9 cellular contexts compared by ENCODE assay signal in the genomic region with DNA sequence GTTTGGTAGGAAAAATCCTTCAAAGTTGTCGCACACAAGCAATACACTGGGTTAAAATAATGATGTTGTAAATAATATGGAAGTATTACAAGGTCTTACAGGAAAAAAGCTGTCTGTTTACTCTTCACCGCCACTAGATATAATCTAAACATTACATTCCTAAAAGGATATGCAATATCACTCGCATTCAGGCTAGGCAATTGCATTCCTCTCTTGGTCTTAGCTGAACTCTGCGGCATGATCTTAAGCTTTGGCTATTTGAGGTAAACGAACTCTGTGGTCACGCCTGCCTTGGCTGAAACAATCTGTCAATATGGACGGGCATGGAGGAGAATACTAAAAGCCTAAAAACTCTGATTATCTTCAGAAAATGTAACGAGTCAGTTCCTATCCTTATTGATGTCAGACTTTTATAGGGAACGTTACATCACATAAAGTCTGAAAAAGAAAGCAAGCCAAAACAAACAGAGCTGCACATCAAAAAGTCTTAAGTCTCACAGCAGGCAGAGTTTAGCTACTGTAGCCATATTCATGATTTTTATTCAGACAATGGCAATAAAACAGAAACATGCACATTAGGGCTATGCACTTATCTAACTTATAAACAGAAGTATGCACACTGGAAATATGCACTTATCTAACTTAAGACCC. TPM values are rescaled to one million over a fixed set of nuclear protein-coding genes. Genes with fewer than 3 reads are reported as not detected.
DNase-seq lines count a peak whose midpoint lies in the region; ATAC-seq, FAIRE-seq and TF ChIP-seq lines count a peak whose summit lies in the region.
"Had no signal": no experiment of that assay in that cellular context is flagged by ENCODE, and none has a peak within 500 bp of the region (broad histone marks: within the 10 kb centered on the region; RNA-seq: fewer than 3 reads in every experiment).

No MANE protein-coding gene starts in this region.

- BruUV-seq in HCT116 (replicated peaks; lab: Mats Ljungman, UMichigan), result no TSS peak

- intact Hi-C loops in HCT116 (cut with micrococcal nuclease), result no loop called here

- H3K36me3 ChIP-seq in HCT116 (ENCODE audit: control insufficient read depth in 1 of 2, insufficient read depth in 2 of 2, low read length in 2 of 2), result no peaks in the 10 kb centered on the region
- no peaks in the 10 kb centered on the region for H3K36me3 ChIP-seq in small intestine (ENCODE audit: control insufficient read depth in 2 of 2, insufficient read depth in 2 of 2, low read length in 2 of 2)

- no peak for TF ChIP-seq CTCF in HCT116 (IDR thresholded peaks at IDR 0.05 in 2 of 3, conservative IDR thresholded peaks at IDR 0.05 in 1 of 3; ENCODE audit: borderline replicate concordance in 1 of 3, insufficient read depth in 1 of 3, low read depth in 2 of 3, low read length in 2 of 3)
- TF ChIP-seq CTCF in omental fat pad (IDR thresholded peaks at IDR 0.05), result no peak

- H3K4me3 ChIP-seq in HCT116 (replicated peaks in 1 of 2; ENCODE audit: low read depth in 1 of 2, low read length in 2 of 2) (no peak overlapping the region; a peak in 1 of 4 replicates), small intestine (ENCODE audit: low read depth in 1 of 2, low read length in 2 of 2) (no peak overlapping the region)

- TF ChIP-seq POLR2A in HCT116 (IDR thresholded peaks at IDR 0.05; ENCODE audit: borderline replicate concordance, extremely low read depth, insufficient read depth, insufficient read length) (no peak), GM12892 (IDR thresholded peaks at IDR 0.05; ENCODE audit: low read depth, low read length) (no peak)

- CTCF ChIA-PET in HCT116 (lab: Charles Lee), result interaction anchor here (1.5 to 3.2 kb wide), 3 partner anchors 22 to 228 kb away, joined by 3 to 9 read pairs (median 6); no protein-coding TSS in a partner anchor

- 7 to 22% (median 20%) methylated on average over 9 of the region's 9 CpGs for WGBS in small intestine, 3 donors

- H3K9me3 ChIP-seq in HCT116 (ENCODE audit: control insufficient read depth in 1 of 2, insufficient read depth in 1 of 2, low read depth in 1 of 2, low read length in 2 of 2), result no peaks in the 10 kb centered on the region
- H3K9me3 ChIP-seq in small intestine (ENCODE audit: control insufficient read depth, low read depth), result no peaks in the 10 kb centered on the region

- H3K27me3 ChIP-seq in HCT116 (ENCODE audit: insufficient read depth, low read length) (no peaks in the 10 kb centered on the region), small intestine (ENCODE audit: control insufficient read depth in 2 of 2, insufficient read depth in 2 of 2, low read length in 2 of 2) (peaks cover 0 to 2% of the 10 kb centered on the region in 2 donors)

- H3K27ac ChIP-seq in HCT116 (ENCODE audit: low read depth, low read length) (no peak overlapping the region), small intestine (ENCODE audit: low read depth in 1 of 2, low read length in 1 of 2) (no peak overlapping the region)

- peak; percentile 82 for ATAC-seq in HCT116
- no peak for ATAC-seq in omental fat pad (ENCODE audit: low FRiP score)

- H3K4me1 ChIP-seq in HCT116 (ENCODE audit: control insufficient read depth in 1 of 2, insufficient read depth in 2 of 2, low read length in 2 of 2) (peaks cover 0 to 7% of the 10 kb centered on the region in 2 experiments; a peak in 1 of 4 replicates), small intestine (ENCODE audit: control insufficient read depth in 2 of 2, insufficient read depth in 1 of 2, low read depth in 1 of 2, low read length in 1 of 2) (no peaks in the 10 kb centered on the region)

- DNase-seq in HCT116 (ENCODE audit: low read depth, low spot score), result peak; percentile 10
- DNase-seq in SW480 (ENCODE audit: low spot score), result peak; percentile 74
- peak; percentile 39 for DNase-seq in iPS-NIHi11 (ENCODE audit: low spot score)
- DNase-seq in small intestine, result peak; percentile 19
- DNase-seq in omental fat pad (ENCODE audit: low spot score), result no peak
- DNase-seq in UCSD-AML1 (lab: John Stamatoyannopoulos, UW; ENCODE audit: unreplicated experiment), result no peak
- no peak for DNase-seq in GM12892 (ENCODE audit: insufficient read length)
- DNase-seq: activated B cell treated with CpG ODN at 0.5 μM for 24 hours; stimulated activated CD4-positive, alpha-beta T cell treated with anti-CD3 and anti-CD28 coated beads, Interleukin-1b, Interleukin-23, amount 100 ng/mL, for 48 hours had no signal

- H4K20me1 ChIP-seq in HCT116 (ENCODE audit: insufficient read depth), result no peaks in the 10 kb centered on the region

- H2AFZ ChIP-seq in HCT116 (ENCODE audit: low read depth, low read length, poor library complexity, severe bottlenecking), result peak overlapping the region; percentile 75

- POLR2A ChIA-PET in HCT116 (lab: Charles Lee), result no interaction called here

- FAIRE-seq in small intestine (lab: Jason Lieb, UNC), result no peak
- FAIRE-seq in GM12892 (lab: Jason Lieb, UNC), result no peak

- H3K4me2 ChIP-seq in HCT116 (ENCODE audit: low read length), result peak overlapping the region; percentile 50

- 0 out of 2 replicates have a peak, but pooled peaks have one; percentile 2 for TF ChIP-seq RAD21 in HCT116 (IDR thresholded peaks at IDR 0.05; ENCODE audit: low read depth)

- H3K9ac ChIP-seq in HCT116 (ENCODE audit: low read length), result no peak overlapping the region

- H3K9me2 ChIP-seq in HCT116 (ENCODE audit: insufficient read depth), result no peaks in the 10 kb centered on the region

- H3K79me2 ChIP-seq in HCT116 (ENCODE audit: insufficient read depth, low read length), result no peaks in the 10 kb centered on the region

- RAD21 ChIA-PET in HCT116 (lab: Charles Lee; ENCODE audit: low non-redundant PET in 1 of 2, low total read pairs in 2 of 2, uncharacterized antibody in 2 of 2, unreplicated experiment in 2 of 2), result interaction anchor here in 1 of 2 experiments (0.7 kb wide), 1 partner anchor 163 kb away, joined by 3 read pairs; no protein-coding TSS in a partner anchor

TF ChIP-seq in HCT116, 20 proteins besides CTCF, POLR2A, EP300 and RAD21 (continues in another document):
- no peak for TF ChIP-seq SRF (IDR thresholded peaks at IDR 0.05; ENCODE audit: low read depth)
- TF ChIP-seq POLR2AphosphoS5 (IDR thresholded peaks at IDR 0.05; ENCODE audit: low read depth, low read length), result no peak
- no peak for TF ChIP-seq CEBPB (IDR thresholded peaks at IDR 0.05; ENCODE audit: low read depth)
- no peak for TF ChIP-seq ZFX (IDR thresholded peaks at IDR 0.05)
- no peak for TF ChIP-seq ELF1 (IDR thresholded peaks at IDR 0.05; ENCODE audit: borderline replicate concordance, low read depth)
- TF ChIP-seq, protein P1, sequence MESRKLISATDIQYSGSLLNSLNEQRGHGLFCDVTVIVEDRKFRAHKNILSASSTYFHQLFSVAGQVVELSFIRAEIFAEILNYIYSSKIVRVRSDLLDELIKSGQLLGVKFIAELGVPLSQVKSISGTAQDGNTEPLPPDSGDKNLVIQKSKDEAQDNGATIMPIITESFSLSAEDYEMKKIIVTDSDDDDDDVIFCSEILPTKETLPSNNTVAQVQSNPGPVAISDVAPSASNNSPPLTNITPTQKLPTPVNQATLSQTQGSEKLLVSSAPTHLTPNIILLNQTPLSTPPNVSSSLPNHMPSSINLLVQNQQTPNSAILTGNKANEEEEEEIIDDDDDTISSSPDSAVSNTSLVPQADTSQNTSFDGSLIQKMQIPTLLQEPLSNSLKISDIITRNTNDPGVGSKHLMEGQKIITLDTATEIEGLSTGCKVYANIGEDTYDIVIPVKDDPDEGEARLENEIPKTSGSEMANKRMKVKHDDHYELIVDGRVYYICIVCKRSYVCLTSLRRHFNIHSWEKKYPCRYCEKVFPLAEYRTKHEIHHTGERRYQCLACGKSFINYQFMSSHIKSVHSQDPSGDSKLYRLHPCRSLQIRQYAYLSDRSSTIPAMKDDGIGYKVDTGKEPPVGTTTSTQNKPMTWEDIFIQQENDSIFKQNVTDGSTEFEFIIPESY (IDR thresholded peaks at IDR 0.05; ENCODE audit: extremely low read depth, insufficient replicate concordance, low read length), result no peak
- TF ChIP-seq CBX3 (IDR thresholded peaks at IDR 0.05; ENCODE audit: low read depth), result no peak
- TF ChIP-seq, protein P2, sequence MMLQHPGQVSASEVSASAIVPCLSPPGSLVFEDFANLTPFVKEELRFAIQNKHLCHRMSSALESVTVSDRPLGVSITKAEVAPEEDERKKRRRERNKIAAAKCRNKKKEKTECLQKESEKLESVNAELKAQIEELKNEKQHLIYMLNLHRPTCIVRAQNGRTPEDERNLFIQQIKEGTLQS (IDR thresholded peaks at IDR 0.05), result no peak
- TF ChIP-seq EGR1 (IDR thresholded peaks at IDR 0.05; ENCODE audit: low read depth), result no peak
- no peak for TF ChIP-seq SP1 (IDR thresholded peaks at IDR 0.05; ENCODE audit: low read depth)
- no peak for TF ChIP-seq SIN3A (IDR thresholded peaks at IDR 0.05; ENCODE audit: low read depth)
- TF ChIP-seq TCF7L2 (IDR thresholded peaks at IDR 0.05; ENCODE audit: borderline replicate concordance, extremely low read depth, insufficient read depth, insufficient read length), result no peak
- no peak for TF ChIP-seq EZH2phosphoT487 (IDR thresholded peaks at IDR 0.05; ENCODE audit: borderline replicate concordance)
- TF ChIP-seq YY1 (IDR thresholded peaks at IDR 0.05; ENCODE audit: extremely low read depth, insufficient replicate concordance, low read depth, low read length), result no peak

RNA-seq across cellular contexts. Expression of a gene that starts 30.8 kb away (rescaled TPM):
- total RNA-seq in HCT116 (2021; ENCODE audit: unreplicated experiment) (0.05 TPM), omental fat pad (10 to 100 TPM in 1 of 4 donors, 1 to 10 TPM in 3; 3.0 to 15.9 (median 5.7) TPM)
- 0.01 TPM in 2 replicates for polyA plus RNA-seq in HCT116 (2012)
- 1 to 10 TPM in 1 of 3 donors, under 1 TPM in 1, not detected in 1; 0.54 to 1.8 TPM for polyA plus RNA-seq in small intestine
- 0.15 TPM for polyA plus RNA-seq in GM12892 (2012; ENCODE audit: missing spikeins)
- total RNA-seq: activated B cell treated with CpG ODN at 0.5 μM for 24 hours had no signal

Comparison
In these comparisons a context has a peak if more than half of its experiments do, and no peak if none do; other contexts are left out.
1. DNase-seq: peak in HCT116 (single experiment), SW480 (single experiment), iPS-NIHi11 (single experiment) and small intestine (single experiment); none in omental fat pad (single experiment), UCSD-AML1 (single experiment) and GM12892 (single experiment).